In the genomic region with DNA sequence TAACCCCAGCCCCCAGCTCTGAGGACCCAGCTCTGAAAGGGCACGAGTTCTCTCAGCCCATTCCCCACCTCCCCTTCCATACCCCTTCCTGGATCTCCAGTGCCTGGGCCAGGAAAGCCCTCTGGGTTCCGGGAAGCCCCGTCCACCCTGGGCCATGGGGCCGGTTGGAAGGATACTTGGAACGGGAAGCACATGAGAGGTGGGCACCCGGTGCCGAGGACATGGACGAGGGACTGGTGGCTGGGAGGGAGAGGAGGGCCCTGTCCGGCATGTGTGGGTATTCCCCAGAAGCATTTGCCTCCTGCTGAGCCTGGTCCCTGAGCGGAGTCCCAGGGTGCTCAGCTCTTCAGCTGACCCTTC, we compare ENCODE assay signal across 17 cellular contexts. TPM values are rescaled to one million over a fixed set of nuclear protein-coding genes. Genes with fewer than 3 reads are reported as not detected.
DNase-seq lines count a peak whose midpoint lies in the region.
"Had no signal": no experiment of that assay in that cellular context is flagged by ENCODE, and none has a peak within 500 bp of the region (broad histone marks: within the 10 kb centered on the region; RNA-seq: fewer than 3 reads in every experiment).

No MANE protein-coding gene starts in this region.

- H3K27me3 Mint-ChIP-seq in activated T-cell treated with anti-CD3 and anti-CD28 coated beads, Interleukin-2, amount 50 U/mL, for 24 hours, result no peaks in the 10 kb centered on the region
- H3K27me3 Mint-ChIP-seq in activated CD4-positive, alpha-beta memory T cell treated with anti-CD3 and anti-CD28 coated beads for 36 hours, result no peaks in the 10 kb centered on the region

- intact Hi-C loops in activated CD4-positive, alpha-beta memory T cell treated with anti-CD3 and anti-CD28 coated beads for 36 hours (cut with micrococcal nuclease), result no loop called here

- peaks cover 26% of the 10 kb centered on the region for H3K4me1 ChIP-seq in effector memory CD4-positive, alpha-beta T cell (ENCODE audit: control insufficient read depth, insufficient read depth, low read length, poor library complexity, severe bottlenecking)

- H3K4me1 Mint-ChIP-seq in activated T-cell treated with anti-CD3 and anti-CD28 coated beads, Interleukin-2, amount 50 U/mL, for 24 hours (ENCODE audit: low read depth), result peaks cover 42% of the 10 kb centered on the region
- peaks cover 37% of the 10 kb centered on the region for H3K4me1 Mint-ChIP-seq in activated CD4-positive, alpha-beta memory T cell treated with anti-CD3 and anti-CD28 coated beads for 36 hours (ENCODE audit: low read depth)

- no peaks in the 10 kb centered on the region for H3K9me3 Mint-ChIP-seq in activated T-cell treated with anti-CD3 and anti-CD28 coated beads, Interleukin-2, amount 50 U/mL, for 24 hours
- H3K9me3 Mint-ChIP-seq in activated CD4-positive, alpha-beta memory T cell treated with anti-CD3 and anti-CD28 coated beads for 36 hours, result no peaks in the 10 kb centered on the region
- H3K9me3 Mint-ChIP-seq: neural progenitor cell had no signal

- H3K27ac Mint-ChIP-seq in activated T-cell treated with anti-CD3 and anti-CD28 coated beads, Interleukin-2, amount 50 U/mL, for 24 hours, result peak overlapping the region; percentile 91
- peak overlapping the region; percentile 96 for H3K27ac Mint-ChIP-seq in activated CD4-positive, alpha-beta memory T cell treated with anti-CD3 and anti-CD28 coated beads for 36 hours
- H3K27ac Mint-ChIP-seq: neural progenitor cell had no signal

- CTCF ChIA-PET in activated CD4-positive, alpha-beta memory T cell treated with anti-CD3 and anti-CD28 coated beads for 36 hours (lab: Charles Lee), result interaction anchor here (0.9 to 1.8 kb wide), 3 partner anchors 19 to 222 kb away, joined by 3 to 6 read pairs (median 4); a partner anchor contains a TSS

- H3K4me3 ChIP-seq in effector memory CD4-positive, alpha-beta T cell (ENCODE audit: insufficient read depth, low read depth, low read length, poor library complexity, severe bottlenecking), result no peak overlapping the region
- H3K4me3 ChIP-seq: gastrocnemius medialis, neural progenitor cell had no signal

- H3K4me3 Mint-ChIP-seq in activated T-cell treated with anti-CD3 and anti-CD28 coated beads, Interleukin-2, amount 50 U/mL, for 24 hours, result peak overlapping the region; percentile 71
- H3K4me3 Mint-ChIP-seq in activated CD4-positive, alpha-beta memory T cell treated with anti-CD3 and anti-CD28 coated beads for 36 hours, result no peak overlapping the region
- H3K4me3 Mint-ChIP-seq: neural progenitor cell had no signal

- H3K27me3 ChIP-seq in effector memory CD4-positive, alpha-beta T cell (replicated peaks; ENCODE audit: control insufficient read depth, insufficient read depth, low read length, poor library complexity, severe bottlenecking), result no peaks in the 10 kb centered on the region
- H3K27me3 ChIP-seq: gastrocnemius medialis, neural progenitor cell had no signal

- peak overlapping the region; percentile 56 for H3K27ac ChIP-seq in effector memory CD4-positive, alpha-beta T cell (ENCODE audit: insufficient read depth, low read length, poor library complexity, severe bottlenecking)
- H3K27ac ChIP-seq in substantia nigra (ENCODE audit: low read depth, low read length, poor library complexity, severe bottlenecking), result peak overlapping the region; percentile 68
- H3K27ac ChIP-seq: gastrocnemius medialis, neural progenitor cell had no signal

- H3K36me3 Mint-ChIP-seq in activated T-cell treated with anti-CD3 and anti-CD28 coated beads, Interleukin-2, amount 50 U/mL, for 24 hours (ENCODE audit: low read depth), result peaks cover 76% of the 10 kb centered on the region
- H3K36me3 Mint-ChIP-seq in activated CD4-positive, alpha-beta memory T cell treated with anti-CD3 and anti-CD28 coated beads for 36 hours, result peaks cover 31% of the 10 kb centered on the region

- H3K9me3 ChIP-seq in effector memory CD4-positive, alpha-beta T cell (ENCODE audit: control insufficient read depth, low read length), result no peaks in the 10 kb centered on the region
- H3K9me3 ChIP-seq: gastrocnemius medialis had no signal

- POLR2A ChIA-PET in activated CD4-positive, alpha-beta memory T cell treated with anti-CD3 and anti-CD28 coated beads for 36 hours (lab: Charles Lee), result interaction anchor here (0.9 to 1.5 kb wide), 6 partner anchors 9 to 86 kb away, joined by 3 to 6 read pairs (median 4); partner anchors contain the start of genes DPAGT1, SLC37A4 and VPS11

- peaks cover 33% of the 10 kb centered on the region for H3K36me3 ChIP-seq in effector memory CD4-positive, alpha-beta T cell (ENCODE audit: control insufficient read depth, insufficient read depth, low read length)
- H3K36me3 ChIP-seq: neural progenitor cell had no signal

- DNase-seq in activated T-cell treated with anti-CD3 and anti-CD28 coated beads, Interleukin-2, amount 50 U/mL, for 24 hours, result no peak
- no peak for DNase-seq in activated T-cell treated with anti-CD3 and anti-CD28 coated beads, Interleukin-2, amount 50 U/mL, for 48 hours
- DNase-seq in activated CD4-positive, alpha-beta memory T cell treated with anti-CD3 and anti-CD28 coated beads for 36 hours, result no peak
- DNase-seq in effector memory CD4-positive, alpha-beta T cell, result no peak
- DNase-seq in substantia nigra (lab: John Stamatoyannopoulos, UW), result no peak
- DNase-seq in pons (ENCODE audit: low spot score), result no peak
- DNase-seq in NCI-H1930 (lab: John Stamatoyannopoulos, UW), result no peak
- DNase-seq in DMS 273 treated with DMSO at 0.1 percent for 48 hours (lab: John Stamatoyannopoulos, UW), result no peak
- DNase-seq: amniotic stem cell, Calu3, GF-D8, mammary epithelial cell, MM.1S, NCI-H187 had no signal

RNA-seq across cellular contexts. Expression of gene HINFP, which starts 5.2 kb away (rescaled TPM):
- total RNA-seq in activated CD4-positive, alpha-beta memory T cell treated with anti-CD3 and anti-CD28 coated beads for 36 hours, result 10 to 100 TPM; 22.3 to 24.3 TPM

RNA-seq across cellular contexts. Expression of gene C2CD2L, which starts 9.1 kb away (rescaled TPM):
- total RNA-seq in activated CD4-positive, alpha-beta memory T cell treated with anti-CD3 and anti-CD28 coated beads for 36 hours, result 10 to 100 TPM; 23.6 to 25.2 TPM

RNA-seq across cellular contexts. Expression of gene DPAGT1, which starts 14.6 kb away (rescaled TPM):
- total RNA-seq in activated CD4-positive, alpha-beta memory T cell treated with anti-CD3 and anti-CD28 coated beads for 36 hours, result 10 to 100 TPM; 64.4 to 66.9 TPM

RNA-seq across cellular contexts. Expression of gene HMBS, which starts 31.5 kb away (rescaled TPM):
- 10 to 100 TPM; 31.2 to 33.8 TPM for total RNA-seq in activated CD4-positive, alpha-beta memory T cell treated with anti-CD3 and anti-CD28 coated beads for 36 hours

RNA-seq across cellular contexts. Expression of gene ABCG4, which starts 32.6 kb away (rescaled TPM):
- not detected for total RNA-seq in activated CD4-positive, alpha-beta memory T cell treated with anti-CD3 and anti-CD28 coated beads for 36 hours
- total RNA-seq: Calu3, gastrocnemius medialis, NCI-H460 had no signal
